1 cellular context compared by ENCODE assay signal in the genomic region with DNA sequence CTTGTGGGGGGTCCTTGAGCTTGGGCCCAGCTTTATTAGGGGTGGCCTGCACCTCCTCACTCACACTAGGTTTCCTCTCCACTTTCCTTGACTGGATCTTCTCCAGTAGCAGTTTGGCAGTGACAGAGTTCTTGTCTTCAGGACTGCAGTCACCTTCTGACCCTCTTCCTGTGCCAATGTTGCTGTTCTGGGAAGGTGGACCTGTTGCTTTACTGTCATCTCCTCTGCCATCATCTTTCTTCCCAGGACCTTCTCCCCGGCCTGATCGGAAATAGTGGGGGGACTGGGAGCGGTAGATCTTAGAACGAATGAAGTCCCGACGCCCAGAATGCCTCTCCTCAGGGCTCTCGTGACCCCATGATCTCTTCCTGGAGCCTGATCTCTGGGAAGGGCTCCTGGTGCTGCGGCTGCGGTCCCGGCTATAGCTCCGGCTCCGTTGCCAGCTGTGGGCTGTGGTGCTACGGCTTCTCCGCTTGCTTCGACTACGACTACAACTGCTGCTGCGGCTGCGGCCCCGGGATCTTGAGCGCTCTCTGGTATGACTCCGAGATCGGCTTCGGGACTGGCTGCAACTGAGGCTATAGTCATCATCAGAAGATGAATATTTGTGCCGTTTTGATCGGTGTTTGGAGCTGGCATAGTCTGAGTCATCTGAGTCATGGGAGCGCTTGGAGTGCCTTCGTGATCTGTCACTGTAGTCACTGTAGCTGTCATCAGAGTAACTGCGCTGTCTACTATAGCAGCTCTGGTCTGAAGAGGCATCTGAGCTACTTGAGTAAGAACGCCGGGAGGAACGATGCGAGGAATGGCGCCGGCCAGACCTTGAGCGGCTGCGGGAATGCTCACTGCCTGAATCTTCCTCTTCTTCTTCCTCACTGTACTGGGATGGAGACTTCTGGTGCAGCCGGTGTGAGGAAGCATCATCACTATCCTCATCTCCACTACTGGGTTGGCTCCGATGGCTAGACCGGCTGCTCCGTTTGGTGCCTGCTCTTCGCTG.
TF ChIP-seq lines count a peak whose summit lies in the region.

No MANE protein-coding gene starts in this region.

TF ChIP-seq in K562, 482 proteins besides CTCF, POLR2A, EP300 and RAD21:
- peak; percentile 58 for TF ChIP-seq POLR2G (IDR thresholded peaks at IDR 0.05; ENCODE audit: low read depth, low read length)
- TF ChIP-seq C11orf30 (IDR thresholded peaks at IDR 0.05; ENCODE audit: low read depth), result no peak
- TF ChIP-seq ILK (tag; IDR thresholded peaks at IDR 0.05; ENCODE audit: borderline replicate concordance, low read depth), result no peak
- peak; percentile 62 for TF ChIP-seq RBM22 (IDR thresholded peaks at IDR 0.05; ENCODE audit: low read depth, low read length, poor library complexity, severe bottlenecking)
- no peak for TF ChIP-seq TAF1 (IDR thresholded peaks at IDR 0.05; ENCODE audit: control insufficient read depth, extremely low read depth, insufficient read depth, low read length, severe bottlenecking)
- no peak for TF ChIP-seq HBP1 (CRISPR knock-in tag; IDR thresholded peaks at IDR 0.05)
- TF ChIP-seq, protein P1, sequence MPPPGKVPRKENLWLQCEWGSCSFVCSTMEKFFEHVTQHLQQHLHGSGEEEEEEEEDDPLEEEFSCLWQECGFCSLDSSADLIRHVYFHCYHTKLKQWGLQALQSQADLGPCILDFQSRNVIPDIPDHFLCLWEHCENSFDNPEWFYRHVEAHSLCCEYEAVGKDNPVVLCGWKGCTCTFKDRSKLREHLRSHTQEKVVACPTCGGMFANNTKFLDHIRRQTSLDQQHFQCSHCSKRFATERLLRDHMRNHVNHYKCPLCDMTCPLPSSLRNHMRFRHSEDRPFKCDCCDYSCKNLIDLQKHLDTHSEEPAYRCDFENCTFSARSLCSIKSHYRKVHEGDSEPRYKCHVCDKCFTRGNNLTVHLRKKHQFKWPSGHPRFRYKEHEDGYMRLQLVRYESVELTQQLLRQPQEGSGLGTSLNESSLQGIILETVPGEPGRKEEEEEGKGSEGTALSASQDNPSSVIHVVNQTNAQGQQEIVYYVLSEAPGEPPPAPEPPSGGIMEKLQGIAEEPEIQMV (tag; conservative IDR thresholded peaks at IDR 0.05; ENCODE audit: low read depth), result no peak
- no peak for TF ChIP-seq CHAMP1 (IDR thresholded peaks at IDR 0.05)
- TF ChIP-seq ZNF41 (CRISPR knock-in tag; conservative IDR thresholded peaks at IDR 0.05), result no peak
- no peak for TF ChIP-seq DNMT1 (IDR thresholded peaks at IDR 0.05)
- TF ChIP-seq, protein P2, sequence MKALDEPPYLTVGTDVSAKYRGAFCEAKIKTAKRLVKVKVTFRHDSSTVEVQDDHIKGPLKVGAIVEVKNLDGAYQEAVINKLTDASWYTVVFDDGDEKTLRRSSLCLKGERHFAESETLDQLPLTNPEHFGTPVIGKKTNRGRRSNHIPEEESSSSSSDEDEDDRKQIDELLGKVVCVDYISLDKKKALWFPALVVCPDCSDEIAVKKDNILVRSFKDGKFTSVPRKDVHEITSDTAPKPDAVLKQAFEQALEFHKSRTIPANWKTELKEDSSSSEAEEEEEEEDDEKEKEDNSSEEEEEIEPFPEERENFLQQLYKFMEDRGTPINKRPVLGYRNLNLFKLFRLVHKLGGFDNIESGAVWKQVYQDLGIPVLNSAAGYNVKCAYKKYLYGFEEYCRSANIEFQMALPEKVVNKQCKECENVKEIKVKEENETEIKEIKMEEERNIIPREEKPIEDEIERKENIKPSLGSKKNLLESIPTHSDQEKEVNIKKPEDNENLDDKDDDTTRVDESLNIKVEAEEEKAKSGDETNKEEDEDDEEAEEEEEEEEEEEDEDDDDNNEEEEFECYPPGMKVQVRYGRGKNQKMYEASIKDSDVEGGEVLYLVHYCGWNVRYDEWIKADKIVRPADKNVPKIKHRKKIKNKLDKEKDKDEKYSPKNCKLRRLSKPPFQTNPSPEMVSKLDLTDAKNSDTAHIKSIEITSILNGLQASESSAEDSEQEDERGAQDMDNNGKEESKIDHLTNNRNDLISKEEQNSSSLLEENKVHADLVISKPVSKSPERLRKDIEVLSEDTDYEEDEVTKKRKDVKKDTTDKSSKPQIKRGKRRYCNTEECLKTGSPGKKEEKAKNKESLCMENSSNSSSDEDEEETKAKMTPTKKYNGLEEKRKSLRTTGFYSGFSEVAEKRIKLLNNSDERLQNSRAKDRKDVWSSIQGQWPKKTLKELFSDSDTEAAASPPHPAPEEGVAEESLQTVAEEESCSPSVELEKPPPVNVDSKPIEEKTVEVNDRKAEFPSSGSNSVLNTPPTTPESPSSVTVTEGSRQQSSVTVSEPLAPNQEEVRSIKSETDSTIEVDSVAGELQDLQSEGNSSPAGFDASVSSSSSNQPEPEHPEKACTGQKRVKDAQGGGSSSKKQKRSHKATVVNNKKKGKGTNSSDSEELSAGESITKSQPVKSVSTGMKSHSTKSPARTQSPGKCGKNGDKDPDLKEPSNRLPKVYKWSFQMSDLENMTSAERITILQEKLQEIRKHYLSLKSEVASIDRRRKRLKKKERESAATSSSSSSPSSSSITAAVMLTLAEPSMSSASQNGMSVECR (CRISPR knock-in tag; IDR thresholded peaks at IDR 0.05), result no peak
- TF ChIP-seq NFE2L1 (tag; IDR thresholded peaks at IDR 0.05; ENCODE audit: borderline replicate concordance, low read depth), result no peak
TF ChIP-seq in K562: peak in this region for 2.
